In genomic region chr21:31973402-31973944, GRCh38 we compare ENCODE assay signal across 23 cellular contexts.
"Had no signal": no experiment of that assay in that cellular context is flagged by ENCODE, and none has a peak within 500 bp of the region (broad histone marks: within the 10 kb centered on the region; RNA-seq: fewer than 3 reads in every experiment).

No MANE protein-coding gene starts in this region.

- ATAC-seq: left ventricle myocardium superior; lower lobe of right lung; natural killer cell; psoas muscle; right cardiac atrium; stimulated activated naive B cell treated with anti-CD40 and anti-IgM and Interleukin-4, amounts not matched to agents 10 μg/mL and 1 μg/mL and 100 μg/mL, for 72 hours had no signal

- H3K4me1 Mint-ChIP-seq: stimulated activated naive B cell treated with anti-CD40 and anti-IgM and Interleukin-4, amounts not matched to agents 10 μg/mL and 1 μg/mL and 100 μg/mL, for 72 hours had no signal

- H3K27ac Mint-ChIP-seq: effector memory CD8-positive, alpha-beta T cell; stimulated activated naive B cell treated with anti-CD40 and anti-IgM and Interleukin-4, amounts not matched to agents 10 μg/mL and 1 μg/mL and 100 μg/mL, for 72 hours had no signal

- H3K36me3 ChIP-seq: esophagus squamous epithelium, lower lobe of right lung, spleen, thoracic aorta, upper lobe of left lung, vagina had no signal

- DNase-seq: effector memory CD8-positive, alpha-beta T cell; erythroblast; esophagus squamous epithelium; foreskin melanocyte; glutamatergic neuron; left ventricle myocardium superior; lower lobe of right lung; natural killer cell; nucleus accumbens; psoas muscle; right cardiac atrium; spleen; stimulated activated CD4-positive, alpha-beta T cell treated with anti-CD3 and anti-CD28 coated beads, Interleukin-4, amount 100 ng/mL, for 4 hours; stimulated activated naive B cell treated with anti-CD40 and anti-IgM and Interleukin-4, amounts not matched to agents 10 μg/mL and 1 μg/mL and 100 μg/mL, for 72 hours; upper lobe of left lung had no signal

- H3K4me3 Mint-ChIP-seq: stimulated activated naive B cell treated with anti-CD40 and anti-IgM and Interleukin-4, amounts not matched to agents 10 μg/mL and 1 μg/mL and 100 μg/mL, for 72 hours; stimulated activated naive CD8-positive, alpha-beta T cell treated with anti-CD3 and anti-CD28 coated beads, Interleukin-15, Interleukin-2, amounts not matched to agents 100 ng/mL and 50 ng/mL, for 24 hours had no signal

- H3K27ac ChIP-seq: coronary artery, esophagus squamous epithelium, lower lobe of right lung, psoas muscle, skin epidermis, spleen, thoracic aorta, tibial nerve, upper lobe of left lung, vagina had no signal

- H3K27me3 ChIP-seq: esophagus squamous epithelium, tibial nerve, upper lobe of left lung, vagina had no signal

- H3K36me3 Mint-ChIP-seq: natural killer cell had no signal

- H3K4me1 ChIP-seq: esophagus squamous epithelium, lower lobe of right lung, psoas muscle, spleen, tibial nerve, upper lobe of left lung, vagina had no signal

- H3K9me3 ChIP-seq: esophagus squamous epithelium, lower lobe of right lung, psoas muscle, thoracic aorta, upper lobe of left lung, vagina had no signal

- FAIRE-seq: endometrium, keratinocyte had no signal

- H3K4me3 ChIP-seq: coronary artery, esophagus squamous epithelium, lower lobe of right lung, psoas muscle, skin epidermis, spleen, thoracic aorta, tibial nerve, upper lobe of left lung, vagina had no signal

- H3K27me3 Mint-ChIP-seq: stimulated activated naive CD8-positive, alpha-beta T cell treated with anti-CD3 and anti-CD28 coated beads, Interleukin-15, Interleukin-2, amounts not matched to agents 100 ng/mL and 50 ng/mL, for 24 hours had no signal
